Comparison of ENCODE assay signal across 8 cellular contexts in the genomic region with DNA sequence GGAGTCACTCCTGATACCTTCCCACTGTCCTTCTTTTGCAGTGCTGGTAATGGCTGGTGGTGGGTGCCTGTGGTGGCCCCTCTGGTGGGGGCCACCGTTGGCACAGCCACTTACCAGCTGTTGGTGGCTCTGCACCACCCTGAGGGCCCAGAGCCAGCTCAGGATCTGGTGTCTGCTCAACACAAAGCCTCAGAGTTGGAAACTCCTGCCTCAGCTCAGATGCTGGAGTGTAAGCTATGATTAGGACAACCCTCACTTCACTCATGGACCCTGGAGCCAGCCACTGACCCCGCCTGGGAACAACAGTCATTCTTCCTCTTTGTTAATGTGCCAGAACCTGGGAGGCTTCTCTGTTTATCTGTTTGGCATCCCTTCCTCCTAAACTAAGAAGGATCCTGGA. TPM values are rescaled to one million over a fixed set of nuclear protein-coding genes. Genes with fewer than 3 reads are reported as not detected.
DNase-seq lines count a peak whose midpoint lies in the region; ATAC-seq and TF ChIP-seq lines count a peak whose summit lies in the region.

No MANE protein-coding gene starts in this region.

- H3F3A ChIP-seq in PC-3 (ENCODE audit: low read length, unreplicated experiment) = peaks cover 4% of the 10 kb centered on the region

- H3K27ac Mint-ChIP-seq in Calu3 (ENCODE audit: unreplicated experiment) (no peak overlapping the region), progenitor cell of endocrine pancreas (no peak overlapping the region)

- H3K4me1 ChIP-seq in PC-3 (ENCODE audit: insufficient read depth, low read length) (peaks cover 25% of the 10 kb centered on the region), endocrine pancreas (ENCODE audit: control insufficient read depth, insufficient read depth, low read length) (no peaks in the 10 kb centered on the region)

- H3K36me3 Mint-ChIP-seq in Calu3 (ENCODE audit: insufficient read depth, unreplicated experiment) (peaks cover 28% of the 10 kb centered on the region), progenitor cell of endocrine pancreas (ENCODE audit: insufficient read depth) (no peaks in the 10 kb centered on the region)

- H3K9ac ChIP-seq in PC-3 (ENCODE audit: low read length) (no peak overlapping the region), endocrine pancreas (ENCODE audit: control insufficient read depth, insufficient read depth, low read length) (peak overlapping the region; percentile 16)

- no peak overlapping the region for H3K27ac ChIP-seq in PC-3 (ENCODE audit: low read length)

- BruUV-seq in Calu3 (replicated peaks; lab: Mats Ljungman, UMichigan) (no TSS peak), PC-3 (replicated peaks; lab: Mats Ljungman, UMichigan) (no TSS peak)

- POLR2A ChIA-PET in PC-3 (lab: Charles Lee; ENCODE audit: unreplicated experiment) = interaction anchor here (1.0 kb wide), 1 partner anchor 10 kb away, joined by 4 read pairs; no protein-coding TSS in a partner anchor

- H3K36me3 ChIP-seq in PC-3 (ENCODE audit: low read depth, low read length) = no peaks in the 10 kb centered on the region
- no peaks in the 10 kb centered on the region for H3K36me3 ChIP-seq in endocrine pancreas (ENCODE audit: control insufficient read depth, insufficient read depth, low read length)

- TF ChIP-seq CTCF in Calu3 (IDR thresholded peaks at IDR 0.05; ENCODE audit: unreplicated experiment) = no peak
- TF ChIP-seq CTCF in PC-3 (conservative IDR thresholded peaks at IDR 0.05; ENCODE audit: low read depth, low read length) = no peak
- TF ChIP-seq CTCF in progenitor cell of endocrine pancreas (IDR thresholded peaks at IDR 0.05; ENCODE audit: unreplicated experiment) = no peak

- CTCF ChIA-PET in Calu3 (lab: Charles Lee) (interaction anchor here (0.6 kb wide), 1 partner anchor 13 kb away, joined by 4 read pairs; no protein-coding TSS in a partner anchor), PC-3 (lab: Charles Lee) (interaction anchor here (1.8 kb wide), 1 partner anchor 11 kb away, joined by 8 read pairs; no protein-coding TSS in a partner anchor)

- H3K9me2 ChIP-seq in PC-3 (replicated peaks; ENCODE audit: low read length) = no peaks in the 10 kb centered on the region

- no peaks in the 10 kb centered on the region for H3K79me2 ChIP-seq in PC-3 (ENCODE audit: low read length)

- H2AFZ ChIP-seq in PC-3 (ENCODE audit: low read length) = 0 out of 2 replicates have a peak overlapping the region, but pooled peaks have one; percentile 92

- DNase-seq in Calu3 (no peak), PC-3 (no peak), progenitor cell of endocrine pancreas (ENCODE audit: low spot score, unreplicated experiment) (no peak), COR-L47 (lab: John Stamatoyannopoulos, UW) (no peak), NCI-H2081 treated with DMSO at 0.1 percent for 48 hours (lab: John Stamatoyannopoulos, UW) (no peak)

- H3K27me3 Mint-ChIP-seq in Calu3 (ENCODE audit: unreplicated experiment) (peaks cover 99% of the 10 kb centered on the region), progenitor cell of endocrine pancreas (peaks cover 7% of the 10 kb centered on the region)

- intact Hi-C loops in Calu3 (cut with micrococcal nuclease; ENCODE audit: unreplicated experiment) = no loop called here
- intact Hi-C loops in PC-3 (cut with micrococcal nuclease) = no loop called here

- H3K4me3 ChIP-seq in PC-3 (ENCODE audit: low read length) (peak overlapping the region; percentile 79; the same call in 1 of the 2 replicates), endocrine pancreas (ENCODE audit: control insufficient read depth, insufficient read depth, low read length) (no peak overlapping the region)

- no peaks in the 10 kb centered on the region for H4K20me1 ChIP-seq in PC-3 (ENCODE audit: low read length)

- no peaks in the 10 kb centered on the region for H3K9me3 Mint-ChIP-seq in Calu3 (ENCODE audit: low read depth, unreplicated experiment)
- H3K9me3 Mint-ChIP-seq in progenitor cell of endocrine pancreas (ENCODE audit: low read depth) = no peaks in the 10 kb centered on the region

- peaks cover 29% of the 10 kb centered on the region for H3K4me1 Mint-ChIP-seq in Calu3 (ENCODE audit: low read depth, unreplicated experiment)
- peaks cover 34% of the 10 kb centered on the region for H3K4me1 Mint-ChIP-seq in progenitor cell of endocrine pancreas (ENCODE audit: low read depth)

- no peak for ATAC-seq in PC-3
- ATAC-seq in GM21786 (IDR thresholded peaks at IDR 0.05; ENCODE audit: unreplicated experiment) = no peak
- no peak for ATAC-seq in GM19023 (IDR thresholded peaks at IDR 0.05; ENCODE audit: unreplicated experiment)

- peak overlapping the region; percentile 71 for H3K4me3 Mint-ChIP-seq in Calu3 (ENCODE audit: low read depth, unreplicated experiment)
- H3K4me3 Mint-ChIP-seq in progenitor cell of endocrine pancreas (ENCODE audit: low read depth) = peak overlapping the region; percentile 93

- H3K4me2 ChIP-seq in PC-3 (ENCODE audit: low read length) = peak overlapping the region; percentile 87

- no peaks in the 10 kb centered on the region for H3K9me3 ChIP-seq in PC-3 (ENCODE audit: low read length)
- no peaks in the 10 kb centered on the region for H3K9me3 ChIP-seq in endocrine pancreas (ENCODE audit: control insufficient read depth, low read length)

- H3K27me3 ChIP-seq in PC-3 (ENCODE audit: low read length) (peaks cover 14% of the 10 kb centered on the region; the same call in 1 of the 2 replicates), endocrine pancreas (ENCODE audit: control insufficient read depth, insufficient read depth, low read length) (no peaks in the 10 kb centered on the region)

RNA-seq across cellular contexts. Expression of gene ATP8B2, which starts 1.1 kb away (rescaled TPM):
- total RNA-seq in Calu3 (2022) = 9.1 and 9.9 TPM in 2 replicates
- 25.7 and 36.3 TPM in 2 replicates for total RNA-seq in PC-3 (2014; rRNA removed)
- 45.9 and 47.4 TPM in 2 replicates for total RNA-seq in progenitor cell of endocrine pancreas

RNA-seq across cellular contexts. Expression of gene AQP10, which starts 3.3 kb away (rescaled TPM):
- total RNA-seq in Calu3 (2022) (not detected in 2 replicates), PC-3 (2014; rRNA removed) (not detected in 2 replicates), progenitor cell of endocrine pancreas (0.64 and 0.96 TPM in 2 replicates)

RNA-seq across cellular contexts. Expression of gene HAX1, which starts 51.8 kb away (rescaled TPM):
- total RNA-seq in Calu3 (2022) (112 and 129 TPM in 2 replicates), PC-3 (2014; rRNA removed) (230 and 281 TPM in 2 replicates), progenitor cell of endocrine pancreas (51.0 and 52.3 TPM in 2 replicates)
